ENCODE assay signal across 24 cellular contexts in genomic region chr12:46480282-46480681, GRCh38.
"Had no signal": no experiment of that assay in that cellular context is flagged by ENCODE, and none has a peak within 500 bp of the region (broad histone marks: within the 10 kb centered on the region; RNA-seq: fewer than 3 reads in every experiment).

No MANE protein-coding gene starts in this region.

- H3K4me2 ChIP-seq: SK-N-SH had no signal

- DNase-seq: activated CD4-positive, alpha-beta memory T cell treated with anti-CD3 and anti-CD28 coated beads, Interleukin-2, amount 10 ng/mL, durations not matched to agents 7 days and 5 days; activated CD4-positive, alpha-beta T cell treated with anti-CD3 and anti-CD28 coated beads for 36 hours; activated CD4-positive, alpha-beta T cell treated with anti-CD3 and anti-CD28 coated beads, Interleukin-2, amount 50 U/mL, for 1 hour; activated gamma-delta T cell; activated naive CD4-positive, alpha-beta T cell treated with anti-CD3 and anti-CD28 coated beads, Interleukin-2, amount 10 ng/mL, durations not matched to agents 7 days and 5 days; activated naive CD8-positive, alpha-beta T cell treated with anti-CD3 and anti-CD28 coated beads for 36 hours; activated T-cell treated with anti-CD3 and anti-CD28 coated beads for 4 hours; activated T-cell treated with anti-CD3 and anti-CD28 coated beads, Interleukin-2, amount 50 U/mL, for 48 hours; central memory CD4-positive, alpha-beta T cell; Karpas-422; NCI-H1092; NCI-H1417 treated with DMSO at 0.1 percent for 48 hours; NCI-H1694; NCI-H2029; NCI-H2107; NCI-H2171 treated with DMSO at 0.1 percent for 48 hours; NCI-H226; NCI-H526 treated with DMSO at 0.1 percent for 48 hours; SIG-M5; SK-N-SH; T-helper 1 cell; WERI-Rb-1 had no signal

- H3K4me3 ChIP-seq: coronary artery had no signal

- ATAC-seq: activated CD4-positive, alpha-beta T cell treated with anti-CD3 and anti-CD28 coated beads for 36 hours; activated T-helper 17 cell treated with anti-CD3 and anti-CD28 coated beads, Interleukin-2, amount 50 U/mL, for 72 hours had no signal

- H3K36me3 ChIP-seq: WERI-Rb-1 had no signal

- H3K9me3 ChIP-seq: SK-N-SH had no signal

- H3K27ac ChIP-seq: coronary artery, WERI-Rb-1 had no signal

- H3K9ac ChIP-seq: SK-N-SH had no signal
